1 cellular context compared by ENCODE assay signal in the genomic region with DNA sequence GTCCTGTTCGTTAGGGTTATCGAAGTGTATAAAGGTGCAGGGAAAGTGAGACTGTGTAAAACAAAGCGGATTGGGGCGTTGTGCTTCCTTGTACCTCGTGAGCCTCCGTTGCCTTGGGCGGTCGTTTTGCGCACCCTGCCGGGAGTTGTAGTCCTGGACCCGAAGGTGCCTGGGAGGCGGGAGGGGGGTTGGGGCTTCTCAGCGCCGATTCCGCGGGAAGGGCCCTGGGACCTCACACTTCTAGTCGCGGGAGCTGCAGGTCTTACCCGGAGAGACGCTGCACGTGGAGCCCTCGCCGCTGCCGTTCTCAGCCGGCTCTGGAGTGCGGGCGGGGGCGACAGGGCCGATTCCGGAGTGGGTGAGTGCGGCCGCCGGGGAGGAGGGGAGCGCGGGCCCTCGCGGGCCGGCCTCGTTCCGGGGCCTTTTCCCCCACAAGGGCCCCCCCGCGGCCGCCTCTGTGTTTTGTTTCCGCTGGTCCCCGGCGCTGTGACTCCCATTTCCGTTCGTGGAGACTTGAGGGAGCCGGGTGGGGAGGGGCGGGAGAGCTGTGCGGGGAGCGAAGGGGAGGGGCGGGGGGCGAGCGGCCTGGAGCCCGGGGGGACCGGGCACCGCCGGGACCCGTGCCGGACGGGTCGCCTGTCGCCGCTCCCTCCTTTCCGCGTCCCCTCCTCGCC.
TF ChIP-seq lines count a peak whose summit lies in the region.

No MANE protein-coding gene starts in this region.

TF ChIP-seq in HepG2, 621 proteins besides CTCF, POLR2A, EP300 and RAD21 (continued from another document and continues in another):
- TF ChIP-seq, protein P1, sequence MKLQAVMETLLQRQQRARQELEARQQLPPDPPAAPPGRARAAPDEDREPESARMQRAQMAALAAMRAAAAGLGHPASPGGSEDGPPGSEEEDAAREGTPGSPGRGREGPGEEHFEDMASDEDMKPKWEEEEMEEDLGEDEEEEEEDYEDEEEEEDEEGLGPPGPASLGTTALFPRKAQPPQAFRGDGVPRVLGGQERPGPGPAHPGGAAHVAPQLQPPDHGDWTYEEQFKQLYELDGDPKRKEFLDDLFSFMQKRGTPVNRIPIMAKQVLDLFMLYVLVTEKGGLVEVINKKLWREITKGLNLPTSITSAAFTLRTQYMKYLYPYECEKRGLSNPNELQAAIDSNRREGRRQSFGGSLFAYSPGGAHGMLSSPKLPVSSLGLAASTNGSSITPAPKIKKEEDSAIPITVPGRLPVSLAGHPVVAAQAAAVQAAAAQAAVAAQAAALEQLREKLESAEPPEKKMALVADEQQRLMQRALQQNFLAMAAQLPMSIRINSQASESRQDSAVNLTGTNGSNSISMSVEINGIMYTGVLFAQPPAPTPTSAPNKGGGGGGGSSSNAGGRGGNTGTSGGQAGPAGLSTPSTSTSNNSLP (IDR thresholded peaks at IDR 0.05; ENCODE audit: low read depth, low read length) = no peak
- no peak; the same call in none of the 2 replicates for TF ChIP-seq ZMYM4 (CRISPR knock-in tag; IDR thresholded peaks at IDR 0.05)
- TF ChIP-seq ZNF530 (CRISPR knock-in tag; IDR thresholded peaks at IDR 0.05; ENCODE audit: low read depth) = no peak
- peak; percentile 19; the same call in 1 of the 2 replicates for TF ChIP-seq ZNF350 (CRISPR knock-in tag; IDR thresholded peaks at IDR 0.05; ENCODE audit: borderline replicate concordance, low read depth)
- TF ChIP-seq TCF12 (IDR thresholded peaks at IDR 0.05) = no peak
- no peak for TF ChIP-seq TCF12 (CRISPR knock-in tag; IDR thresholded peaks at IDR 0.05)
- TF ChIP-seq CREB1 (IDR thresholded peaks at IDR 0.05) = no peak
- no peak for TF ChIP-seq CREB1 (CRISPR knock-in tag; IDR thresholded peaks at IDR 0.05)
- peak; percentile 96 for TF ChIP-seq THAP11 (CRISPR knock-in tag; IDR thresholded peaks at IDR 0.05)
- peak; percentile 90 for TF ChIP-seq DMAP1 (CRISPR knock-in tag; IDR thresholded peaks at IDR 0.05)
- no peak for TF ChIP-seq FOXP1 (IDR thresholded peaks at IDR 0.05)
- no peak for TF ChIP-seq FOXP1 (CRISPR knock-in tag; IDR thresholded peaks at IDR 0.05)
- TF ChIP-seq, protein P2, sequence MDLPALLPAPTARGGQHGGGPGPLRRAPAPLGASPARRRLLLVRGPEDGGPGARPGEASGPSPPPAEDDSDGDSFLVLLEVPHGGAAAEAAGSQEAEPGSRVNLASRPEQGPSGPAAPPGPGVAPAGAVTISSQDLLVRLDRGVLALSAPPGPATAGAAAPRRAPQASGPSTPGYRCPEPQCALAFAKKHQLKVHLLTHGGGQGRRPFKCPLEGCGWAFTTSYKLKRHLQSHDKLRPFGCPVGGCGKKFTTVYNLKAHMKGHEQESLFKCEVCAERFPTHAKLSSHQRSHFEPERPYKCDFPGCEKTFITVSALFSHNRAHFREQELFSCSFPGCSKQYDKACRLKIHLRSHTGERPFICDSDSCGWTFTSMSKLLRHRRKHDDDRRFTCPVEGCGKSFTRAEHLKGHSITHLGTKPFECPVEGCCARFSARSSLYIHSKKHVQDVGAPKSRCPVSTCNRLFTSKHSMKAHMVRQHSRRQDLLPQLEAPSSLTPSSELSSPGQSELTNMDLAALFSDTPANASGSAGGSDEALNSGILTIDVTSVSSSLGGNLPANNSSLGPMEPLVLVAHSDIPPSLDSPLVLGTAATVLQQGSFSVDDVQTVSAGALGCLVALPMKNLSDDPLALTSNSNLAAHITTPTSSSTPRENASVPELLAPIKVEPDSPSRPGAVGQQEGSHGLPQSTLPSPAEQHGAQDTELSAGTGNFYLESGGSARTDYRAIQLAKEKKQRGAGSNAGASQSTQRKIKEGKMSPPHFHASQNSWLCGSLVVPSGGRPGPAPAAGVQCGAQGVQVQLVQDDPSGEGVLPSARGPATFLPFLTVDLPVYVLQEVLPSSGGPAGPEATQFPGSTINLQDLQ (CRISPR knock-in tag; IDR thresholded peaks at IDR 0.05) = no peak
- TF ChIP-seq, protein P3, sequence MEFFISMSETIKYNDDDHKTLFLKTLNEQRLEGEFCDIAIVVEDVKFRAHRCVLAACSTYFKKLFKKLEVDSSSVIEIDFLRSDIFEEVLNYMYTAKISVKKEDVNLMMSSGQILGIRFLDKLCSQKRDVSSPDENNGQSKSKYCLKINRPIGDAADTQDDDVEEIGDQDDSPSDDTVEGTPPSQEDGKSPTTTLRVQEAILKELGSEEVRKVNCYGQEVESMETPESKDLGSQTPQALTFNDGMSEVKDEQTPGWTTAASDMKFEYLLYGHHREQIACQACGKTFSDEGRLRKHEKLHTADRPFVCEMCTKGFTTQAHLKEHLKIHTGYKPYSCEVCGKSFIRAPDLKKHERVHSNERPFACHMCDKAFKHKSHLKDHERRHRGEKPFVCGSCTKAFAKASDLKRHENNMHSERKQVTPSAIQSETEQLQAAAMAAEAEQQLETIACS (CRISPR knock-in tag; IDR thresholded peaks at IDR 0.05) = 0 out of 2 replicates have a peak, but pooled peaks have one; percentile 25
- TF ChIP-seq ZNF251 (CRISPR knock-in tag; IDR thresholded peaks at IDR 0.05) = no peak
- TF ChIP-seq ZBTB42 (CRISPR knock-in tag; IDR thresholded peaks at IDR 0.05) = no peak
- no peak for TF ChIP-seq SIN3B (IDR thresholded peaks at IDR 0.05; ENCODE audit: low read length)
- no peak for TF ChIP-seq KDM3A (CRISPR knock-in tag; IDR thresholded peaks at IDR 0.05; ENCODE audit: low read depth)
- TF ChIP-seq GATAD1 (CRISPR knock-in tag; IDR thresholded peaks at IDR 0.05) = peak; percentile 73; the same call in 1 of the 2 replicates
- TF ChIP-seq, protein P4, sequence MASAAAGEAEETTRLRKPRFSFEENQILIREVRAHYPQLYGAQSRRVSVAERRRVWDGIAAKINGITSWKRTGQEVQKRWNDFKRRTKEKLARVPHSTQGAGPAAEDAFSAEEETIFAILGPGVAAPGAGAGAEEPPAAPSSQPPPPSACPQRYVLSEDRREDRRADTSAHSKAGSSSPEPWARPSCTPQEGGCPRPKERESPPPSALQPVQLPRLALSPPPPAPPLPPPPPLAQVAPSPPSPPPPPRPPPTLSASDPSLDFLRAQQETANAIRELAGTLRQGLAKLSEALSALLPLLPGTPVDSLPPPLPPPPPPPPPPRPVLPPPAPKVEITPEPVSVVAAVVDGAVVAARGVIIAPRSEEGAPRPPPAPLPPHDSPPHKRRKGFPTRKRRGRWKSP (CRISPR knock-in tag; IDR thresholded peaks at IDR 0.05) = 0 out of 2 replicates have a peak, but pooled peaks have one; percentile 27
- no peak for TF ChIP-seq RXRB (CRISPR knock-in tag; IDR thresholded peaks at IDR 0.05; ENCODE audit: borderline replicate concordance)
- 0 out of 2 replicates have a peak, but pooled peaks have one; percentile 21 for TF ChIP-seq MED13 (CRISPR knock-in tag; IDR thresholded peaks at IDR 0.05)
- peak; percentile 48; the same call in 1 of the 2 replicates for TF ChIP-seq POGZ (CRISPR knock-in tag; IDR thresholded peaks at IDR 0.05)
- TF ChIP-seq PCBP2 (optimal IDR thresholded peaks at IDR 0.05; ENCODE audit: low read depth, low read length, poor library complexity, severe bottlenecking) = no peak
- no peak for TF ChIP-seq NFRKB (IDR thresholded peaks at IDR 0.05)
- TF ChIP-seq ZBTB8A (CRISPR knock-in tag; IDR thresholded peaks at IDR 0.05; ENCODE audit: borderline replicate concordance, low read depth) = peak; percentile 75; the same call in 1 of the 2 replicates
- 0 out of 2 replicates have a peak, but pooled peaks have one; percentile 38 for TF ChIP-seq MEIS2 (CRISPR knock-in tag; IDR thresholded peaks at IDR 0.05)
- TF ChIP-seq SP4 (CRISPR knock-in tag; IDR thresholded peaks at IDR 0.05) = no peak
- no peak for TF ChIP-seq ZNF180 (CRISPR knock-in tag; IDR thresholded peaks at IDR 0.05; ENCODE audit: borderline replicate concordance, low read depth)
- no peak for TF ChIP-seq ZNF17 (CRISPR knock-in tag; IDR thresholded peaks at IDR 0.05)
- TF ChIP-seq, protein P5, sequence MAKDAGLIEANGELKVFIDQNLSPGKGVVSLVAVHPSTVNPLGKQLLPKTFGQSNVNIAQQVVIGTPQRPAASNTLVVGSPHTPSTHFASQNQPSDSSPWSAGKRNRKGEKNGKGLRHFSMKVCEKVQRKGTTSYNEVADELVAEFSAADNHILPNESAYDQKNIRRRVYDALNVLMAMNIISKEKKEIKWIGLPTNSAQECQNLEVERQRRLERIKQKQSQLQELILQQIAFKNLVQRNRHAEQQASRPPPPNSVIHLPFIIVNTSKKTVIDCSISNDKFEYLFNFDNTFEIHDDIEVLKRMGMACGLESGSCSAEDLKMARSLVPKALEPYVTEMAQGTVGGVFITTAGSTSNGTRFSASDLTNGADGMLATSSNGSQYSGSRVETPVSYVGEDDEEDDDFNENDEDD (CRISPR knock-in tag; IDR thresholded peaks at IDR 0.05; ENCODE audit: borderline replicate concordance) = no peak; the same call in 1 of the 2 replicates
- TF ChIP-seq, protein P6, sequence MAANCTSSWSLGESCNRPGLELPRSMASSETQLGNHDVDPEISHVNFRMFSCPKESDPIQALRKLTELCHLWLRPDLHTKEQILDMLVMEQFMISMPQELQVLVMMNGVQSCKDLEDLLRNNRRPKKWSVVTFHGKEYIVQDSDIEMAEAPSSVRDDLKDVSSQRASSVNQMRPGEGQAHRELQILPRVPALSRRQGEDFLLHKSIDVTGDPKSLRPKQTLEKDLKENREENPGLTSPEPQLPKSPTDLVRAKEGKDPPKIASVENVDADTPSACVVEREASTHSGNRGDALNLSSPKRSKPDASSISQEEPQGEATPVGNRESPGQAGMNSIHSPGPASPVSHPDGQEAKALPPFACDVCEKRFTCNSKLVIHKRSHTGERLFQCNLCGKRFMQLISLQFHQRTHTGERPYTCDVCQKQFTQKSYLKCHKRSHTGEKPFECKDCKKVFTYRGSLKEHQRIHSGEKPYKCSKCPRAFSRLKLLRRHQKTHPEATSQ (CRISPR knock-in tag; IDR thresholded peaks at IDR 0.05; ENCODE audit: borderline replicate concordance) = no peak
- no peak for TF ChIP-seq DNMT1 (CRISPR knock-in tag; IDR thresholded peaks at IDR 0.05)
- TF ChIP-seq FOSL1 (CRISPR knock-in tag; IDR thresholded peaks at IDR 0.05; ENCODE audit: borderline replicate concordance) = peak; percentile 26; the same call in 1 of the 2 replicates
- TF ChIP-seq TBX2 (CRISPR knock-in tag; IDR thresholded peaks at IDR 0.05; ENCODE audit: borderline replicate concordance) = peak; percentile 17; the same call in 1 of the 2 replicates
- no peak for TF ChIP-seq SMAD9 (CRISPR knock-in tag; IDR thresholded peaks at IDR 0.05)
- TF ChIP-seq, protein P7, sequence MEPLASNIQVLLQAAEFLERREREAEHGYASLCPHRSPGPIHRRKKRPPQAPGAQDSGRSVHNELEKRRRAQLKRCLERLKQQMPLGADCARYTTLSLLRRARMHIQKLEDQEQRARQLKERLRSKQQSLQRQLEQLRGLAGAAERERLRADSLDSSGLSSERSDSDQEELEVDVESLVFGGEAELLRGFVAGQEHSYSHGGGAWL (CRISPR knock-in tag; IDR thresholded peaks at IDR 0.05) = no peak; the same call in 1 of the 2 replicates
- peak; percentile 86; the same call in 1 of the 2 replicates for TF ChIP-seq ZSCAN22 (CRISPR knock-in tag; IDR thresholded peaks at IDR 0.05)
- TF ChIP-seq, protein P8, sequence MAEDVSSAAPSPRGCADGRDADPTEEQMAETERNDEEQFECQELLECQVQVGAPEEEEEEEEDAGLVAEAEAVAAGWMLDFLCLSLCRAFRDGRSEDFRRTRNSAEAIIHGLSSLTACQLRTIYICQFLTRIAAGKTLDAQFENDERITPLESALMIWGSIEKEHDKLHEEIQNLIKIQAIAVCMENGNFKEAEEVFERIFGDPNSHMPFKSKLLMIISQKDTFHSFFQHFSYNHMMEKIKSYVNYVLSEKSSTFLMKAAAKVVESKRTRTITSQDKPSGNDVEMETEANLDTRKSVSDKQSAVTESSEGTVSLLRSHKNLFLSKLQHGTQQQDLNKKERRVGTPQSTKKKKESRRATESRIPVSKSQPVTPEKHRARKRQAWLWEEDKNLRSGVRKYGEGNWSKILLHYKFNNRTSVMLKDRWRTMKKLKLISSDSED (CRISPR knock-in tag; IDR thresholded peaks at IDR 0.05) = no peak
- TF ChIP-seq ZNF143 (CRISPR knock-in tag; IDR thresholded peaks at IDR 0.05) = peak; percentile 86
- TF ChIP-seq, protein P9, sequence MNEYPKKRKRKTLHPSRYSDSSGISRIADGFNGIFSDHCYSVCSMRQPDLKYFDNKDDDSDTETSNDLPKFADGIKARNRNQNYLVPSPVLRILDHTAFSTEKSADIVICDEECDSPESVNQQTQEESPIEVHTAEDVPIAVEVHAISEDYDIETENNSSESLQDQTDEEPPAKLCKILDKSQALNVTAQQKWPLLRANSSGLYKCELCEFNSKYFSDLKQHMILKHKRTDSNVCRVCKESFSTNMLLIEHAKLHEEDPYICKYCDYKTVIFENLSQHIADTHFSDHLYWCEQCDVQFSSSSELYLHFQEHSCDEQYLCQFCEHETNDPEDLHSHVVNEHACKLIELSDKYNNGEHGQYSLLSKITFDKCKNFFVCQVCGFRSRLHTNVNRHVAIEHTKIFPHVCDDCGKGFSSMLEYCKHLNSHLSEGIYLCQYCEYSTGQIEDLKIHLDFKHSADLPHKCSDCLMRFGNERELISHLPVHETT (CRISPR knock-in tag; conservative IDR thresholded peaks at IDR 0.05) = peak; percentile 19; the same call in 1 of the 2 replicates
- 0 out of 2 replicates have a peak, but pooled peaks have one; percentile 33 for TF ChIP-seq ZNF235 (CRISPR knock-in tag; IDR thresholded peaks at IDR 0.05; ENCODE audit: borderline replicate concordance)
